Comparison of ENCODE assay signal across 16 cellular contexts in genomic region chr2:217799553-217800432, GRCh38.
DNase-seq lines count a peak whose midpoint lies in the region; ATAC-seq and TF ChIP-seq lines count a peak whose summit lies in the region.
"Had no signal": no experiment of that assay in that cellular context is flagged by ENCODE, and none has a peak within 500 bp of the region (broad histone marks: within the 10 kb centered on the region; RNA-seq: fewer than 3 reads in every experiment).

No MANE protein-coding gene starts in this region.

- no peak for TF ChIP-seq CTCF in ascending aorta (IDR thresholded peaks at IDR 0.05)
- TF ChIP-seq CTCF in PC-9 (conservative IDR thresholded peaks at IDR 0.05) = no peak

- H3K9me2 ChIP-seq in PC-9 (ENCODE audit: insufficient read depth) = no peaks in the 10 kb centered on the region

- H3K4me1 ChIP-seq in ascending aorta (peaks cover 0 to 4% of the 10 kb centered on the region in 2 donors), subcutaneous abdominal adipose tissue (ENCODE audit: control insufficient read depth in 5 of 5, insufficient read depth in 5 of 5, low read length in 5 of 5) (peaks cover 9 to 58% (median 55%) of the 10 kb centered on the region in 5 donors), PC-9 (replicated peaks; ENCODE audit: insufficient read depth) (no peaks in the 10 kb centered on the region)

- CTCF ChIA-PET in PC-9 (lab: Charles Lee) = no interaction called here

- intact Hi-C loops in ascending aorta (cut with DNase I) = no loop called here
- intact Hi-C loops in PC-9 (cut with micrococcal nuclease; ENCODE audit: unreplicated experiment) = no loop called here
- intact Hi-C loops in activated T-helper 2 cell treated with anti-CD3 and anti-CD28 coated beads, Interferon-gamma antibody, Interleukin-2, Interleukin-4, amounts not matched to agents 10 μg/mL and 5 μg/mL and 100 μg/mL, durations not matched to agents 14 hours and 24 hours and 36 hours (cut with micrococcal nuclease) = no loop called here

- no peak overlapping the region for H3K9ac ChIP-seq in subcutaneous abdominal adipose tissue (ENCODE audit: low read length in 5 of 5)

- no peak overlapping the region for H3K4me2 ChIP-seq in PC-9

- no peaks in the 10 kb centered on the region for H3F3A ChIP-seq in PC-9 (ENCODE audit: insufficient read depth, low read depth)

- H3K9me3 ChIP-seq in ascending aorta (no peaks in the 10 kb centered on the region), subcutaneous abdominal adipose tissue (ENCODE audit: control insufficient read depth in 5 of 5, low read length in 5 of 5) (no peaks in the 10 kb centered on the region), PC-9 (ENCODE audit: insufficient read depth, low read depth) (no peaks in the 10 kb centered on the region)

- no peak overlapping the region for H2AFZ ChIP-seq in PC-9

- peaks cover 1% of the 10 kb centered on the region for H3K4me1 Mint-ChIP-seq in activated T-helper 2 cell treated with anti-CD3 and anti-CD28 coated beads, Interferon-gamma antibody, Interleukin-2, Interleukin-4, amounts not matched to agents 10 μg/mL and 5 μg/mL and 100 μg/mL, durations not matched to agents 14 hours and 24 hours and 36 hours (ENCODE audit: low read depth)

- no peak overlapping the region for H3K4me3 ChIP-seq in ascending aorta
- no peak overlapping the region for H3K4me3 ChIP-seq in subcutaneous abdominal adipose tissue (ENCODE audit: low read depth in 1 of 5, low read length in 5 of 5)
- H3K4me3 ChIP-seq in PC-9 = no peak overlapping the region

- no peaks in the 10 kb centered on the region for H4K20me1 ChIP-seq in PC-9 (ENCODE audit: insufficient read depth)

- H3K27ac ChIP-seq in ascending aorta (peak overlapping the region; percentile 12 to 73), subcutaneous abdominal adipose tissue (ENCODE audit: low read depth, low read length) (peak overlapping the region; percentile 65), PC-9 (no peak overlapping the region)
- H3K27ac ChIP-seq: epithelial cell of prostate had no signal

- no peaks in the 10 kb centered on the region for H3K36me3 Mint-ChIP-seq in activated T-helper 2 cell treated with anti-CD3 and anti-CD28 coated beads, Interferon-gamma antibody, Interleukin-2, Interleukin-4, amounts not matched to agents 10 μg/mL and 5 μg/mL and 100 μg/mL, durations not matched to agents 14 hours and 24 hours and 36 hours (ENCODE audit: low read depth)

- POLR2A ChIA-PET in PC-9 (lab: Charles Lee; ENCODE audit: unreplicated experiment) = interaction anchor here (0.5 kb wide), 1 partner anchor 69 kb away, joined by 4 read pairs; no protein-coding TSS in a partner anchor

- H3K27me3 ChIP-seq in ascending aorta = no peaks in the 10 kb centered on the region
- H3K27me3 ChIP-seq in subcutaneous abdominal adipose tissue (ENCODE audit: control insufficient read depth in 5 of 5, insufficient read depth in 4 of 5, low read length in 5 of 5) = no peaks in the 10 kb centered on the region
- no peaks in the 10 kb centered on the region for H3K27me3 ChIP-seq in PC-9 (ENCODE audit: insufficient read depth, low read depth)

- peaks cover 58 to 70% of the 10 kb centered on the region in 2 donors for H3K36me3 ChIP-seq in ascending aorta
- peaks cover 0 to 69% (median 64%) of the 10 kb centered on the region in 5 donors for H3K36me3 ChIP-seq in subcutaneous abdominal adipose tissue (ENCODE audit: control insufficient read depth in 5 of 5, insufficient read depth in 5 of 5, low read length in 5 of 5)
- H3K36me3 ChIP-seq in PC-9 (ENCODE audit: low read depth) = no peaks in the 10 kb centered on the region

- ATAC-seq in HG03354 (IDR thresholded peaks at IDR 0.05; ENCODE audit: poor library complexity, severe bottlenecking, unreplicated experiment) = no peak
- ATAC-seq: activated T-cell treated with anti-CD3 and anti-CD28 coated beads, Interleukin-2, amount 50 U/mL, for 72 hours had no signal

- H3K27me3 Mint-ChIP-seq in activated T-helper 2 cell treated with anti-CD3 and anti-CD28 coated beads, Interferon-gamma antibody, Interleukin-2, Interleukin-4, amounts not matched to agents 10 μg/mL and 5 μg/mL and 100 μg/mL, durations not matched to agents 14 hours and 24 hours and 36 hours (ENCODE audit: low read depth) = no peaks in the 10 kb centered on the region
- H3K27me3 Mint-ChIP-seq: activated CD4-positive, alpha-beta T cell treated with anti-CD3 and anti-CD28 coated beads, Interleukin-2, amount 10 ng/mL, durations not matched to agents 24 days and 14 days; CD4-positive, alpha-beta T cell had no signal

- no peaks in the 10 kb centered on the region for H3K79me2 ChIP-seq in PC-9 (ENCODE audit: low read depth)

- BruUV-seq in PC-9 (replicated peaks; lab: Mats Ljungman, UMichigan) = no TSS peak

- H3K4me3 Mint-ChIP-seq in activated T-helper 2 cell treated with anti-CD3 and anti-CD28 coated beads, Interferon-gamma antibody, Interleukin-2, Interleukin-4, amounts not matched to agents 10 μg/mL and 5 μg/mL and 100 μg/mL, durations not matched to agents 14 hours and 24 hours and 36 hours (ENCODE audit: low read depth) = no peak overlapping the region
- H3K4me3 Mint-ChIP-seq: activated CD4-positive, alpha-beta T cell treated with anti-CD3 and anti-CD28 coated beads, Interleukin-2, amount 10 ng/mL, durations not matched to agents 24 days and 14 days; activated T-cell treated with anti-CD3 and anti-CD28 coated beads, Interleukin-2, amount 50 U/mL, for 72 hours; CD4-positive, alpha-beta T cell had no signal

- no peaks in the 10 kb centered on the region for H3K9me3 Mint-ChIP-seq in activated T-helper 2 cell treated with anti-CD3 and anti-CD28 coated beads, Interferon-gamma antibody, Interleukin-2, Interleukin-4, amounts not matched to agents 10 μg/mL and 5 μg/mL and 100 μg/mL, durations not matched to agents 14 hours and 24 hours and 36 hours
- H3K9me3 Mint-ChIP-seq: activated CD4-positive, alpha-beta T cell treated with anti-CD3 and anti-CD28 coated beads, Interleukin-2, amount 10 ng/mL, durations not matched to agents 24 days and 14 days; activated T-cell treated with anti-CD3 and anti-CD28 coated beads, Interleukin-2, amount 50 U/mL, for 72 hours; CD4-positive, alpha-beta T cell had no signal

- peak; percentile 17 for DNase-seq in activated CD8-positive, alpha-beta memory T cell treated with anti-CD3 and anti-CD28 coated beads for 24 hours
- DNase-seq in activated CD8-positive, alpha-beta memory T cell treated with anti-CD3 and anti-CD28 coated beads, Interleukin-2, amount 50 U/mL, for 48 hours = no peak
- DNase-seq in ascending aorta (ENCODE audit: low spot score in 2 of 2) (peak in 1 of 2 donors; percentile 63), mesenteric fat pad (ENCODE audit: low spot score) (peak; percentile 68), PC-9 (no peak)
- DNase-seq in activated T-helper 2 cell treated with anti-CD3 and anti-CD28 coated beads, Interferon-gamma antibody, Interleukin-2, Interleukin-4, amounts not matched to agents 10 μg/mL and 5 μg/mL and 100 μg/mL, durations not matched to agents 14 hours and 24 hours and 36 hours (ENCODE audit: low spot score) = no peak
- DNase-seq: activated CD4-positive, alpha-beta T cell treated with anti-CD3 and anti-CD28 coated beads, Interleukin-2, amount 10 ng/mL, durations not matched to agents 24 days and 14 days; activated T-cell treated with anti-CD3 and anti-CD28 coated beads, Interleukin-2, amount 50 U/mL, for 72 hours; CD4-positive, alpha-beta T cell; MM.1S; NCI-H187 treated with DMSO at 0.1 percent for 48 hours; NCI-H524 treated with DMSO at 0.1 percent for 48 hours; occipital lobe had no signal

- H3K27ac Mint-ChIP-seq in activated T-helper 2 cell treated with anti-CD3 and anti-CD28 coated beads, Interferon-gamma antibody, Interleukin-2, Interleukin-4, amounts not matched to agents 10 μg/mL and 5 μg/mL and 100 μg/mL, durations not matched to agents 14 hours and 24 hours and 36 hours = no peak overlapping the region
- H3K27ac Mint-ChIP-seq: activated CD4-positive, alpha-beta T cell treated with anti-CD3 and anti-CD28 coated beads, Interleukin-2, amount 10 ng/mL, durations not matched to agents 24 days and 14 days; activated T-cell treated with anti-CD3 and anti-CD28 coated beads, Interleukin-2, amount 50 U/mL, for 72 hours; CD4-positive, alpha-beta T cell had no signal

Comparison
In these comparisons a context has a peak if more than half of its experiments do, and no peak if none do; other contexts are left out.
1. DNase-seq: peak in activated CD8-positive, alpha-beta memory T cell treated with anti-CD3 and anti-CD28 coated beads for 24 hours (single experiment) and mesenteric fat pad (single experiment); none in activated CD8-positive, alpha-beta memory T cell treated with anti-CD3 and anti-CD28 coated beads, Interleukin-2, amount 50 U/mL, for 48 hours (single experiment), PC-9 (0 of 2) and activated T-helper 2 cell treated with anti-CD3 and anti-CD28 coated beads, Interferon-gamma antibody, Interleukin-2, Interleukin-4, amounts not matched to agents 10 μg/mL and 5 μg/mL and 100 μg/mL, durations not matched to agents 14 hours and 24 hours and 36 hours (single experiment).